Comparison of ENCODE assay signal across 23 cellular contexts in the genomic region with DNA sequence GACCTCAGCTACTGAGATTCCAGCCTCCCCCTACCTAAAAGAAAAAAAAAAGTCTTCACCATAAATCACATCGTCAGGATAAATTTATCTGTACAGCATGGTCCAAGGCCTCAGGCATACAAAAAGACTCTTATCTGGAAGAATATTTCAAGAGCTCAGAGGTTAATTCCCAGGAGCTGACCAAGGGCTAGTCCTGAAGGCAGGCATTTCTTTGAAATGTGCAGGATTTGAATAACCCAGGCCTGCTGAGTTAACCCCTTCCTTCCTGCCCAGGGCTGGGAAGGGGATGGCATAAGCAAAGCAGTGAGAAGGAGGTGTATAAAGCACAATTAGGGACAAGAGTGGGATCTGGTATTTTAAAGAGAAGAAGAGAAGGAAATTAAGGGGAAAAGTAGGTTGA.
"Had no signal": no experiment of that assay in that cellular context is flagged by ENCODE, and none has a peak within 500 bp of the region (broad histone marks: within the 10 kb centered on the region; RNA-seq: fewer than 3 reads in every experiment).

No MANE protein-coding gene starts in this region.

- H3K4me1 ChIP-seq: testis, upper lobe of right lung had no signal

- H3K9me3 ChIP-seq: heart left ventricle, ovary, right atrium auricular region, sigmoid colon, testis, tibial nerve, upper lobe of right lung, vagina had no signal

- H3K27me3 ChIP-seq: dorsolateral prefrontal cortex, heart left ventricle, ovary, right atrium auricular region, sigmoid colon, testis, tibial nerve, upper lobe of right lung, vagina had no signal

- H3K27ac ChIP-seq: dorsolateral prefrontal cortex, heart left ventricle, ovary, right atrium auricular region, sigmoid colon, skin epidermis, testis, tibial nerve, upper lobe of right lung, vagina had no signal

- H3K4me3 ChIP-seq: dorsolateral prefrontal cortex, heart left ventricle, ovary, right atrium auricular region, sigmoid colon, skin epidermis, testis, tibial nerve, upper lobe of right lung, vagina had no signal

- ATAC-seq: heart left ventricle; left lobe of liver; natural killer cell; stimulated activated naive B cell treated with anti-CD40 and anti-IgM and Interleukin-4, amounts not matched to agents 10 μg/mL and 1 μg/mL and 100 μg/mL, for 72 hours; stimulated activated naive CD8-positive, alpha-beta T cell treated with anti-CD3 and anti-CD28 coated beads, Interleukin-15, amount 100 ng/mL, for 72 hours had no signal

- H3K36me3 ChIP-seq: heart left ventricle, ovary, right atrium auricular region, sigmoid colon, tibial nerve, upper lobe of right lung, vagina had no signal

- H3K4me1 Mint-ChIP-seq: natural killer cell; neural crest cell; stimulated activated naive CD8-positive, alpha-beta T cell treated with anti-CD3 and anti-CD28 coated beads, Interleukin-15, amount 100 ng/mL, for 72 hours had no signal

- H3K27me3 Mint-ChIP-seq: stimulated activated naive B cell treated with anti-CD40 and anti-IgM and Interleukin-4, amounts not matched to agents 10 μg/mL and 1 μg/mL and 100 μg/mL, for 72 hours; stimulated activated naive CD8-positive, alpha-beta T cell treated with anti-CD3 and anti-CD28 coated beads, Interleukin-15, amount 100 ng/mL, for 72 hours had no signal

- H3K9me3 Mint-ChIP-seq: mesothelial cell of epicardium; natural killer cell; neural crest cell; stimulated activated naive CD8-positive, alpha-beta T cell treated with anti-CD3 and anti-CD28 coated beads, Interleukin-15, amount 100 ng/mL, for 72 hours had no signal

- H3K4me3 Mint-ChIP-seq: mesothelial cell of epicardium; natural killer cell; neural crest cell; stimulated activated naive B cell treated with anti-CD40 and anti-IgM and Interleukin-4, amounts not matched to agents 10 μg/mL and 1 μg/mL and 100 μg/mL, for 72 hours; stimulated activated naive CD8-positive, alpha-beta T cell treated with anti-CD3 and anti-CD28 coated beads, Interleukin-15, amount 100 ng/mL, for 72 hours had no signal

- H3K27ac Mint-ChIP-seq: mesothelial cell of epicardium; natural killer cell; stimulated activated naive B cell treated with anti-CD40 and anti-IgM and Interleukin-4, amounts not matched to agents 10 μg/mL and 1 μg/mL and 100 μg/mL, for 72 hours had no signal

- DNase-seq: dorsolateral prefrontal cortex; effector CD8-positive, alpha-beta T cell; foreskin melanocyte; heart left ventricle; hippocampal formation; kidney glomerular epithelial cell; natural killer cell; nucleus accumbens; ovary; sigmoid colon; stimulated activated CD4-positive, alpha-beta T cell treated with anti-CD3 and anti-CD28 coated beads, Interleukin-2, amount 100 ng/mL, for 24 hours; stimulated activated CD4-positive, alpha-beta T cell treated with anti-CD3 and anti-CD28 coated beads, Interleukin-4, amount 100 ng/mL, for 4 hours; stimulated activated naive B cell treated with anti-CD40 and anti-IgM and Interleukin-4, amounts not matched to agents 10 μg/mL and 1 μg/mL and 100 μg/mL, for 72 hours; stimulated activated naive CD8-positive, alpha-beta T cell treated with anti-CD3 and anti-CD28 coated beads, Interleukin-15, amount 100 ng/mL, for 72 hours; testis; upper lobe of right lung had no signal

- H3K36me3 Mint-ChIP-seq: mesothelial cell of epicardium, natural killer cell had no signal
